ENCODE assay signal across 12 cellular contexts in the genomic region with DNA sequence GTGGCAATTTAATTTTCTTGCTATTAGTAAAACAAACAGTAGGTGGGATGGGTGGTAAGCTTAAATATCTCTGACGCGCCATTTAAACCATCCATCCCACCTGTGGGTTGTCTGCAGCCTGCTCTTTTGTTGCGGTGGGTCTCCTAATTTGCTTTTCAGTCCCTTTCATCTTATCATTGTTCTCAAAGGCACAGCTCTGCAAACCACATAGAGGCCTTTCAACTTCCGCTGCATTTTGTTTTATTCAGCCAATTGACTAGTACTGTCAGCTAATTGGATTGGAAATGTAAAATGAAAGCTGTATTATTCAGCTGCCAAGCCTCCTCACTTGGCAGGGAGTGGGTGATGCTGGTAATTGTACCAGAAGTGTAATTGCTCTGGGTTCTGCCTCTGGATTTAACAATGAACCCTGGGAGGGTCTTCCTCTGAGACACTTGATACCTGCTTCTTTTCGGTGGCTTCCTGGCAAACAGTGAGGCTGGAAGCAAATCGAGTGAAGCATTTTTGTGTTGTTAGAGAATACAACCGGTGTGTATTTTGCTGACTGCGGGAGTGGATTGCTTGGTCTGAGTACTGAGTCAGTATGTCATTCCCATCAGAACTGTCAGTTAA.
DNase-seq lines count a peak whose midpoint lies in the region; ATAC-seq and TF ChIP-seq lines count a peak whose summit lies in the region.
"Had no signal": no experiment of that assay in that cellular context is flagged by ENCODE, and none has a peak within 500 bp of the region (broad histone marks: within the 10 kb centered on the region; RNA-seq: fewer than 3 reads in every experiment).

No MANE protein-coding gene starts in this region.

- no peak for TF ChIP-seq CTCF in WTC11 (IDR thresholded peaks at IDR 0.05)
- no peak for TF ChIP-seq CTCF in gastrocnemius medialis (IDR thresholded peaks at IDR 0.05 in 4 of 5, conservative IDR thresholded peaks at IDR 0.05 in 1 of 5)

- intact Hi-C loops in gastrocnemius medialis (cut with DNase I; ENCODE audit: low total_unique reads) = no loop called here

- peak; percentile 72 to 92 for DNase-seq in NCI-H2081 (lab: John Stamatoyannopoulos, UW)
- DNase-seq in WTC11 (ENCODE audit: low spot score) = no peak
- peak; percentile 17 for DNase-seq in putamen (ENCODE audit: low spot score)
- no peak for DNase-seq in stimulated activated naive CD4-positive, alpha-beta T cell (lab: John Stamatoyannopoulos, UW)
- no peak for DNase-seq in gastrocnemius medialis
- DNase-seq: activated CD8-positive, alpha-beta T cell treated with anti-CD3 and anti-CD28 coated beads for 36 hours; amygdala; CD4-positive, CD25-positive, alpha-beta regulatory T cell had no signal

- peaks cover 13% of the 10 kb centered on the region for H3K36me3 Mint-ChIP-seq in WTC11
- H3K36me3 Mint-ChIP-seq: CD4-positive, CD25-positive, alpha-beta regulatory T cell had no signal

- no peak overlapping the region for H3K9ac ChIP-seq in HUES64 (ENCODE audit: low read depth, low read length)

- peaks cover 13% of the 10 kb centered on the region for H3K9me3 Mint-ChIP-seq in WTC11

- 14% methylated on average over 8 of the region's 8 CpGs for WGBS in HUES64

- peak overlapping the region; percentile 23 for H3K27ac Mint-ChIP-seq in WTC11
- H3K27ac Mint-ChIP-seq: activated CD8-positive, alpha-beta T cell treated with anti-CD3 and anti-CD28 coated beads for 36 hours; activated T-helper 17 cell treated with anti-CD3 and anti-CD28 coated beads, Interleukin-2, amount 50 U/mL, for 72 hours; CD4-positive, CD25-positive, alpha-beta regulatory T cell had no signal

- CTCF ChIA-PET in WTC11 (lab: Charles Lee) = interaction anchor here (0.7 to 1.6 kb wide), 7 partner anchors 15 to 228 kb away, joined by 3 to 5 read pairs (median 3); no protein-coding TSS in a partner anchor

- H3K36me3 ChIP-seq in HUES64 (ENCODE audit: insufficient read depth, low read length) (no peaks in the 10 kb centered on the region), gastrocnemius medialis (no peaks in the 10 kb centered on the region)
- H3K36me3 ChIP-seq: thoracic aorta had no signal

- peak overlapping the region; percentile 35 for H3K4me3 Mint-ChIP-seq in WTC11
- H3K4me3 Mint-ChIP-seq: activated CD8-positive, alpha-beta T cell treated with anti-CD3 and anti-CD28 coated beads for 36 hours; activated T-helper 17 cell treated with anti-CD3 and anti-CD28 coated beads, Interleukin-2, amount 50 U/mL, for 72 hours; CD4-positive, CD25-positive, alpha-beta regulatory T cell had no signal

- peaks cover 54% of the 10 kb centered on the region for H3K4me1 Mint-ChIP-seq in WTC11
- H3K4me1 Mint-ChIP-seq: activated T-helper 17 cell treated with anti-CD3 and anti-CD28 coated beads, Interleukin-2, amount 50 U/mL, for 72 hours; CD4-positive, CD25-positive, alpha-beta regulatory T cell had no signal

- TF ChIP-seq POLR2A in gastrocnemius medialis (IDR thresholded peaks at IDR 0.05) = no peak

- H3K9me3 ChIP-seq in HUES64 (ENCODE audit: insufficient read depth, low read depth, low read length) = peaks cover 9% of the 10 kb centered on the region; the same call in 1 of the 2 replicates
- no peaks in the 10 kb centered on the region for H3K9me3 ChIP-seq in gastrocnemius medialis
- H3K9me3 ChIP-seq: thoracic aorta had no signal

- H3K27ac ChIP-seq in HUES64 (ENCODE audit: low read depth, low read length) (peak overlapping the region; percentile 1; the same call in 1 of the 2 replicates), gastrocnemius medialis (no peak overlapping the region)
- H3K27ac ChIP-seq: thoracic aorta had no signal

- peaks cover 26% of the 10 kb centered on the region for H3K4me1 ChIP-seq in HUES64 (ENCODE audit: insufficient read depth, low read length)
- no peaks in the 10 kb centered on the region for H3K4me1 ChIP-seq in gastrocnemius medialis

- H3K27me3 ChIP-seq in HUES64 (ENCODE audit: insufficient read depth, low read length) = no peaks in the 10 kb centered on the region; the same call in 1 of the 2 replicates
- H3K27me3 ChIP-seq in gastrocnemius medialis = no peaks in the 10 kb centered on the region

- no peaks in the 10 kb centered on the region for H3K27me3 Mint-ChIP-seq in WTC11 (ENCODE audit: low read depth)
- H3K27me3 Mint-ChIP-seq: CD4-positive, CD25-positive, alpha-beta regulatory T cell had no signal

- ATAC-seq in WTC11 (peak; percentile 74), gastrocnemius medialis (no peak), HG02642 (IDR thresholded peaks at IDR 0.05; ENCODE audit: poor library complexity, unreplicated experiment) (no peak)
- ATAC-seq: activated CD8-positive, alpha-beta T cell treated with anti-CD3 and anti-CD28 coated beads for 36 hours; activated T-helper 17 cell treated with anti-CD3 and anti-CD28 coated beads, Interleukin-2, amount 50 U/mL, for 72 hours had no signal

- in situ Hi-C loops in gastrocnemius medialis (cut with MboI; ENCODE audit: low sequenced_read_pairs in 4 of 4) = no loop called here

- H3K4me3 ChIP-seq in HUES64 (ENCODE audit: low read length) (peak overlapping the region; percentile 0; the same call in 1 of the 2 replicates), gastrocnemius medialis (no peak overlapping the region)
- H3K4me3 ChIP-seq: thoracic aorta had no signal

- POLR2A ChIA-PET in WTC11 (lab: Charles Lee) = interaction anchor here (0.6 kb wide), 1 partner anchor 317 kb away, joined by 7 read pairs; no protein-coding TSS in a partner anchor

TF ChIP-seq in WTC11, 78 proteins besides CTCF, POLR2A, EP300 and RAD21:
- TF ChIP-seq ZNF317 (CRISPR knock-in tag; IDR thresholded peaks at IDR 0.05; ENCODE audit: borderline replicate concordance, low read depth) (no peak), SP1 (CRISPR knock-in tag; conservative IDR thresholded peaks at IDR 0.05) (no peak), ARID4B (CRISPR knock-in tag; IDR thresholded peaks at IDR 0.05; ENCODE audit: borderline replicate concordance) (no peak), SOX15 (CRISPR knock-in tag; IDR thresholded peaks at IDR 0.05) (no peak), ATF3 (CRISPR knock-in tag; conservative IDR thresholded peaks at IDR 0.05) (no peak), ETV6 (CRISPR knock-in tag; IDR thresholded peaks at IDR 0.05) (no peak)

Comparison
In these comparisons a context has a peak if more than half of its experiments do, and no peak if none do; other contexts are left out.
1. DNase-seq: peak in NCI-H2081 (2 of 2) and putamen (single experiment); none in WTC11 (single experiment), stimulated activated naive CD4-positive, alpha-beta T cell (0 of 6) and gastrocnemius medialis (0 of 2).